ENCODE assay signal across 7 cellular contexts in the genomic region with DNA sequence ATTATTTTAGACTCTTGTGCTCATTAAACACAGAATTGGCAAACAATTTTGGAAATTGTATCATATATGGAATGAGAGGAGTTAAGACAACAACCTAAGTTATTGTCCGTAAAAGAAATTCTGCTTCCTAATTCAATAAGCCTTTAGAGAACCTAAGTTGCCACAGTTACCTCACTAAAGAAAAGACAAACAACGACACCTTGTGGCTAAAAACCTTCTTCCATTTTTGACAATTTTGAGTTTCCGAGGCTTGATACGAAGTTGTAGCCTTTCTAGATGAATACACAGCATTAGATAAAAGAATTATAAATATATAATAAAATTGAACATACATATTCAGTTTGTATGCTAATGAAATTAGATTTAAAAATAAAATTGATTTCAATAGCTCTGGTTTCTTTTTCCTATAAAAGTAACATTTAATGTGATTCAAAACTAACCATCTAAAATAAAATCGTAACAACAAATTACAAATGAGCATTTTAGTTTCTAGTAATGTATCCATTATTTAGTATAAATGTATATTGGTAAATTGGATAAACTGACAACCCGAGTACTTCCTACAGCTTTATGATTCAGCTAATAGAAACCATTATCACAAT.
DNase-seq lines count a peak whose midpoint lies in the region; ATAC-seq and TF ChIP-seq lines count a peak whose summit lies in the region.

No MANE protein-coding gene starts in this region.

- peaks cover 21% of the 10 kb centered on the region for H3K9me3 Mint-ChIP-seq in nephron progenitor cell
- H3K9me3 Mint-ChIP-seq in activated CD4-positive, alpha-beta memory T cell treated with anti-CD3 and anti-CD28 coated beads, Interleukin-2, amount 10 ng/mL, durations not matched to agents 7 days and 5 days, result no peaks in the 10 kb centered on the region

- no peak overlapping the region for H3K4me3 ChIP-seq in coronary artery

- no peaks in the 10 kb centered on the region for H3K36me3 Mint-ChIP-seq in nephron progenitor cell (ENCODE audit: low read depth)
- H3K36me3 Mint-ChIP-seq in activated CD4-positive, alpha-beta memory T cell treated with anti-CD3 and anti-CD28 coated beads, Interleukin-2, amount 10 ng/mL, durations not matched to agents 7 days and 5 days (ENCODE audit: low read depth), result no peaks in the 10 kb centered on the region

- peak; percentile 39; the same call in 2 of the 3 replicates for TF ChIP-seq CTCF in GM12872 (IDR thresholded peaks at IDR 0.05; ENCODE audit: insufficient read depth, low read depth, low read length)
- peak; percentile 27 for TF ChIP-seq CTCF in coronary artery (IDR thresholded peaks at IDR 0.05)
- peak; percentile 55 for TF ChIP-seq CTCF in nephron progenitor cell (IDR thresholded peaks at IDR 0.05)

- H3K27ac ChIP-seq in coronary artery, result no peak overlapping the region

- no peak overlapping the region for H3K27ac Mint-ChIP-seq in nephron progenitor cell
- H3K27ac Mint-ChIP-seq in activated CD4-positive, alpha-beta memory T cell treated with anti-CD3 and anti-CD28 coated beads, Interleukin-2, amount 10 ng/mL, durations not matched to agents 7 days and 5 days, result no peak overlapping the region

- ATAC-seq in HG02981 (IDR thresholded peaks at IDR 0.05; ENCODE audit: unreplicated experiment), result peak; percentile 79
- ATAC-seq in HG02798 (IDR thresholded peaks at IDR 0.05; ENCODE audit: poor library complexity, unreplicated experiment), result no peak

- POLR2A ChIA-PET in activated CD4-positive, alpha-beta memory T cell treated with anti-CD3 and anti-CD28 coated beads, Interleukin-2, amount 10 ng/mL, durations not matched to agents 7 days and 5 days (lab: Charles Lee), result no interaction called here

- CTCF ChIA-PET in activated CD4-positive, alpha-beta memory T cell treated with anti-CD3 and anti-CD28 coated beads, Interleukin-2, amount 10 ng/mL, durations not matched to agents 7 days and 5 days (lab: Charles Lee), result no interaction called here

- H3K27me3 Mint-ChIP-seq in nephron progenitor cell (ENCODE audit: low read depth, poor library complexity), result peaks cover 4% of the 10 kb centered on the region
- H3K27me3 Mint-ChIP-seq in activated CD4-positive, alpha-beta memory T cell treated with anti-CD3 and anti-CD28 coated beads, Interleukin-2, amount 10 ng/mL, durations not matched to agents 7 days and 5 days, result no peaks in the 10 kb centered on the region

- H3K4me3 Mint-ChIP-seq in nephron progenitor cell, result no peak overlapping the region
- H3K4me3 Mint-ChIP-seq in activated CD4-positive, alpha-beta memory T cell treated with anti-CD3 and anti-CD28 coated beads, Interleukin-2, amount 10 ng/mL, durations not matched to agents 7 days and 5 days, result no peak overlapping the region

- no peaks in the 10 kb centered on the region for H3K4me1 Mint-ChIP-seq in nephron progenitor cell
- H3K4me1 Mint-ChIP-seq in activated CD4-positive, alpha-beta memory T cell treated with anti-CD3 and anti-CD28 coated beads, Interleukin-2, amount 10 ng/mL, durations not matched to agents 7 days and 5 days, result no peaks in the 10 kb centered on the region

- DNase-seq in NCI-H748 treated with DMSO at 0.1 percent for 48 hours (lab: John Stamatoyannopoulos, UW), result peak; percentile 48
- no peak for DNase-seq in coronary artery (ENCODE audit: low spot score)
- DNase-seq in nephron progenitor cell, result peak; percentile 6
- no peak for DNase-seq in activated CD4-positive, alpha-beta memory T cell treated with anti-CD3 and anti-CD28 coated beads, Interleukin-2, amount 10 ng/mL, durations not matched to agents 7 days and 5 days

Comparison
In these comparisons a context has a peak if more than half of its experiments do, and no peak if none do; other contexts are left out.
1. DNase-seq: peak in NCI-H748 treated with DMSO at 0.1 percent for 48 hours (single experiment) and nephron progenitor cell (single experiment); none in coronary artery (single experiment) and activated CD4-positive, alpha-beta memory T cell treated with anti-CD3 and anti-CD28 coated beads, Interleukin-2, amount 10 ng/mL, durations not matched to agents 7 days and 5 days (single experiment).
2. Peak in every context shown above with its lines, with median percentiles within 50 percentile points of each other: CTCF ChIP-seq.